In genomic region chr17:50464736-50465135, GRCh38 we compare ENCODE assay signal across 31 cellular contexts. TPM values are rescaled to one million over a fixed set of nuclear protein-coding genes. Genes with fewer than 3 reads are reported as not detected.
"Had no signal": no experiment of that assay in that cellular context is flagged by ENCODE, and none has a peak within 500 bp of the region (broad histone marks: within the 10 kb centered on the region; RNA-seq: fewer than 3 reads in every experiment).

No MANE protein-coding gene starts in this region.

- ATAC-seq: activated CD4-positive, alpha-beta T cell treated with anti-CD3 and anti-CD28 coated beads for 36 hours; activated T-cell treated with anti-CD3 and anti-CD28 coated beads, Interleukin-2, amount 50 U/mL, for 72 hours had no signal

- H3K4me1 ChIP-seq: SJCRH30 had no signal

- H3K9me3 Mint-ChIP-seq: activated CD4-positive, alpha-beta memory T cell treated with anti-CD3 and anti-CD28 coated beads, Interleukin-2, amount 10 ng/mL, durations not matched to agents 7 days and 5 days; activated T-cell treated with anti-CD3 and anti-CD28 coated beads, Interleukin-2, amount 50 U/mL, for 72 hours; activated T-helper 2 cell treated with anti-CD3 and anti-CD28 coated beads, Interferon-gamma antibody, Interleukin-2, Interleukin-4, amounts not matched to agents 10 μg/mL and 5 μg/mL and 100 μg/mL, durations not matched to agents 14 hours and 24 hours and 36 hours had no signal

- H3K27me3 ChIP-seq: breast epithelium, SJCRH30 had no signal

- H3K4me2 ChIP-seq: SK-N-SH had no signal

- H3K4me3 ChIP-seq: breast epithelium, SJCRH30 had no signal

- H3K9me3 ChIP-seq: breast epithelium, SJCRH30, SK-N-SH had no signal

- H3K27ac Mint-ChIP-seq: activated CD4-positive, alpha-beta memory T cell treated with anti-CD3 and anti-CD28 coated beads, Interleukin-2, amount 10 ng/mL, durations not matched to agents 7 days and 5 days; activated CD4-positive, alpha-beta T cell treated with anti-CD3 and anti-CD28 coated beads for 36 hours; activated T-cell treated with anti-CD3 and anti-CD28 coated beads, Interleukin-2, amount 50 U/mL, for 72 hours; activated T-helper 2 cell treated with anti-CD3 and anti-CD28 coated beads, Interferon-gamma antibody, Interleukin-2, Interleukin-4, amounts not matched to agents 10 μg/mL and 5 μg/mL and 100 μg/mL, durations not matched to agents 14 hours and 24 hours and 36 hours had no signal

- H3K4me3 Mint-ChIP-seq: activated CD4-positive, alpha-beta memory T cell treated with anti-CD3 and anti-CD28 coated beads, Interleukin-2, amount 10 ng/mL, durations not matched to agents 7 days and 5 days; activated CD4-positive, alpha-beta T cell treated with anti-CD3 and anti-CD28 coated beads for 36 hours; activated T-cell treated with anti-CD3 and anti-CD28 coated beads, Interleukin-2, amount 50 U/mL, for 72 hours had no signal

- H3K36me3 ChIP-seq: SJCRH30 had no signal

- H3K9ac ChIP-seq: SK-N-SH had no signal

- DNase-seq: activated CD4-positive, alpha-beta memory T cell treated with anti-CD3 and anti-CD28 coated beads, Interleukin-2, amount 10 ng/mL, durations not matched to agents 7 days and 5 days; activated CD4-positive, alpha-beta T cell treated with anti-CD3 and anti-CD28 coated beads for 36 hours; activated CD4-positive, alpha-beta T cell treated with anti-CD3 and anti-CD28 coated beads, Interleukin-2, amount 50 U/mL, for 1 hour; activated CD4-positive, CD25-positive, alpha-beta regulatory T cell; activated CD8-positive, alpha-beta memory T cell treated with anti-CD3 and anti-CD28 coated beads, Interleukin-2, amount 50 U/mL, for 4 hours; activated gamma-delta T cell treated with Interleukin-2 at 50 U/mL for 16 hours; activated naive CD4-positive, alpha-beta T cell treated with anti-CD3 and anti-CD28 coated beads, Interleukin-2, amount 50 U/mL, for 16 hours; activated T-cell treated with anti-CD3 and anti-CD28 coated beads, Interleukin-2, amount 50 U/mL, for 72 hours; caudate nucleus; NCI-H1048; NCI-H146; NCI-H187 treated with DMSO at 0.1 percent for 48 hours; NCI-H2081 treated with DMSO at 0.1 percent for 48 hours; NCI-H2227 treated with DMSO at 0.1 percent for 48 hours; NCI-H526; NCI-H82; Right ventricle myocardium superior; SJCRH30; SK-N-SH; T-helper 1 cell had no signal

- H3K27ac ChIP-seq: breast epithelium, SJCRH30, VCaP had no signal

RNA-seq across cellular contexts. Expression of gene CHAD, which starts 3.9 kb away (rescaled TPM):
- total RNA-seq: activated CD4-positive, alpha-beta memory T cell treated with anti-CD3 and anti-CD28 coated beads, Interleukin-2, amount 10 ng/mL, durations not matched to agents 7 days and 5 days; activated CD4-positive, alpha-beta T cell treated with anti-CD3 and anti-CD28 coated beads for 36 hours; activated CD8-positive, alpha-beta memory T cell treated with anti-CD3 and anti-CD28 coated beads for 36 hours; activated T-cell treated with anti-CD3 and anti-CD28 coated beads, Interleukin-2, amount 50 U/mL, for 72 hours; activated T-helper 2 cell treated with anti-CD3 and anti-CD28 coated beads, Interferon-gamma antibody, Interleukin-2, Interleukin-4, amounts not matched to agents 10 μg/mL and 5 μg/mL and 100 μg/mL, durations not matched to agents 14 hours and 24 hours and 36 hours; cerebellum; LHCN-M2; M059J; NCI-H460; OCI-LY7; RPMI7951; SJCRH30; T-helper 2 cell treated with Interferon-gamma antibody and Interleukin-4, amounts not matched to agents 100 ng/mL and 5 ng/mL, for 36 hours had no signal
- polyA plus RNA-seq: SK-N-SH had no signal

RNA-seq across cellular contexts. Expression of gene MYCBPAP, which starts 43.5 kb away (rescaled TPM):
- total RNA-seq: M059J, RPMI7951, SJCRH30 had no signal
